8 cellular contexts compared by ENCODE assay signal in genomic region chr7:151876899-151877777, GRCh38. TPM values are rescaled to one million over a fixed set of nuclear protein-coding genes. Genes with fewer than 3 reads are reported as not detected.
DNase-seq lines count a peak whose midpoint lies in the region; ATAC-seq lines count a peak whose summit lies in the region.

PRKAG2 (minus strand) TSS chr7:151877115; CDS start chr7:151876620, 495 bp downstream.

- POLR2A ChIA-PET in naive thymus-derived CD8-positive, alpha-beta T cell (lab: Charles Lee), result interaction anchor here (0.9 to 3.1 kb wide), 18 partner anchors 8 to 1345 kb away, joined by 3 to 16 read pairs (median 4); partner anchors contain the start of genes NUB1 and RHEB

- ATAC-seq in HG03066 (IDR thresholded peaks at IDR 0.05; ENCODE audit: low read depth, unreplicated experiment) (peak; percentile 45), esophagus mucosa (peak; percentile 53)
- peak; percentile 66 to 70 for ATAC-seq in naive thymus-derived CD8-positive, alpha-beta T cell
- peak; percentile 70 for ATAC-seq in stimulated activated effector memory CD8-positive, alpha-beta T cell treated with anti-CD3 and anti-CD28 coated beads, Interleukin-12 subunit alpha, Interleukin-12 subunit beta, amount 100 ng/mL, for 72 hours

- no peaks in the 10 kb centered on the region for H3K27me3 Mint-ChIP-seq in naive thymus-derived CD8-positive, alpha-beta T cell

- H3K4me1 Mint-ChIP-seq in naive thymus-derived CD8-positive, alpha-beta T cell, result peaks cover 8 to 25% (median 21%) of the 10 kb centered on the region in 4 donors
- H3K4me1 Mint-ChIP-seq in stimulated activated effector memory CD8-positive, alpha-beta T cell treated with anti-CD3 and anti-CD28 coated beads, Interleukin-12 subunit alpha, Interleukin-12 subunit beta, amount 100 ng/mL, for 72 hours, result peaks cover 34% of the 10 kb centered on the region

- no peaks in the 10 kb centered on the region for H3K9me3 Mint-ChIP-seq in naive thymus-derived CD8-positive, alpha-beta T cell
- no peaks in the 10 kb centered on the region for H3K9me3 Mint-ChIP-seq in stimulated activated effector memory CD8-positive, alpha-beta T cell treated with anti-CD3 and anti-CD28 coated beads, Interleukin-12 subunit alpha, Interleukin-12 subunit beta, amount 100 ng/mL, for 72 hours

- H3K36me3 Mint-ChIP-seq in naive thymus-derived CD8-positive, alpha-beta T cell, result no peaks in the 10 kb centered on the region
- peaks cover 9% of the 10 kb centered on the region for H3K36me3 Mint-ChIP-seq in stimulated activated effector memory CD8-positive, alpha-beta T cell treated with anti-CD3 and anti-CD28 coated beads, Interleukin-12 subunit alpha, Interleukin-12 subunit beta, amount 100 ng/mL, for 72 hours

- peak within 1 kb of the TSS; percentile 80 to 98 (median 95) for H3K27ac Mint-ChIP-seq in naive thymus-derived CD8-positive, alpha-beta T cell
- H3K27ac Mint-ChIP-seq in stimulated activated effector memory CD8-positive, alpha-beta T cell treated with anti-CD3 and anti-CD28 coated beads, Interleukin-12 subunit alpha, Interleukin-12 subunit beta, amount 100 ng/mL, for 72 hours, result peak within 1 kb of the TSS; percentile 79

- peak within 1 kb of the TSS; percentile 91 to 99 (median 96) for H3K4me3 Mint-ChIP-seq in naive thymus-derived CD8-positive, alpha-beta T cell
- peak within 1 kb of the TSS; percentile 95 for H3K4me3 Mint-ChIP-seq in stimulated activated effector memory CD8-positive, alpha-beta T cell treated with anti-CD3 and anti-CD28 coated beads, Interleukin-12 subunit alpha, Interleukin-12 subunit beta, amount 100 ng/mL, for 72 hours

- peak; percentile 43 to 50 for DNase-seq in NCI-H187 (lab: John Stamatoyannopoulos, UW)
- no peak for DNase-seq in NCI-H187 treated with DMSO at 0.1 percent for 48 hours (lab: John Stamatoyannopoulos, UW)
- DNase-seq in NCI-H526 treated with DMSO at 0.1 percent for 48 hours (lab: John Stamatoyannopoulos, UW), result peak; percentile 62
- peak; percentile 79 for DNase-seq in activated T-cell treated with anti-CD3 and anti-CD28 coated beads, Interleukin-2, amount 50 U/mL, for 1 hour
- peak; percentile 65 to 91 (median 81) for DNase-seq in naive thymus-derived CD8-positive, alpha-beta T cell
- peak; percentile 51 to 81 for DNase-seq in stimulated activated effector memory CD8-positive, alpha-beta T cell treated with anti-CD3 and anti-CD28 coated beads, Interleukin-12 subunit alpha, Interleukin-12 subunit beta, amount 100 ng/mL, for 72 hours (ENCODE audit: low spot score in 2 of 2)

RNA-seq across cellular contexts. Expression of gene PRKAG2, which starts in this region (rescaled TPM):
- total RNA-seq in esophagus mucosa, result 9.5 TPM
- total RNA-seq in naive thymus-derived CD8-positive, alpha-beta T cell, result 10 to 100 TPM; 61.3 to 63.5 TPM
- 10 to 100 TPM; 29.5 to 34.1 (median 30.7) TPM for polyA plus RNA-seq in naive thymus-derived CD8-positive, alpha-beta T cell
